Comparison of ENCODE assay signal across 13 cellular contexts in the genomic region with DNA sequence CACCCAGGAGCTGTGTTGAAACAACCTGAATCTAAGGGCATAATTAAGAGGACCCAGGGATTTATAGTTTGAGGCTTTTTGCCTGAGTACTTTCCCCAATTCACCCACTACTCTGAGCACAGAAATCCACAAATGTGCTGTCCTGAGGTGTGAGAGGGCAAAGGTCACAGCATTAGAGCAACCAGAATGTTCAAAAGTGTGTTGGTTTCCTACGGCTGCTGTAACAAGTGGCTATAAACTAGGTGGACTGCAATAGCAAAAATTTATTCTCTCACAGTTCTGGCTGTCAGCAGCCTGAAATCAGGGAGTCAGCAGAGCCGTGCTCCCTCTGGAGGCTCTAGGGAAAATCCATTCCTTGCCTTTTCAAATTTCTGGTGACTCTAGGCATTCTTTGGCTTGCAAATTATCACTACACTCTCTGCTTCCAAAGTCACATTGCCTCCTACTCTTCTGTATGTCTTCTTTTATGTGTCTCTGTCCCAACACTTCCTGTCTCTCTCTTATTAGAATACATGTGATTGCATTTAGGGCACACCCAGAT.
A peak's percentile ranks its signal among the peaks of the same experiment; 100 is the strongest.
DNase-seq lines count a peak whose midpoint lies in the region; ATAC-seq and TF ChIP-seq lines count a peak whose summit lies in the region.
"Had no signal": no experiment of that assay in that cellular context is flagged by ENCODE, and none has a peak within 500 bp of the region (broad histone marks: within the 10 kb centered on the region; RNA-seq: fewer than 3 reads in every experiment).

No MANE protein-coding gene starts in this region.

- H3K27me3 ChIP-seq in left ventricle myocardium inferior (ENCODE audit: low read depth) (no peaks in the 10 kb centered on the region), heart left ventricle (peaks cover 0 to 5% (median 0%) of the 10 kb centered on the region in 9 donors), upper lobe of right lung (no peaks in the 10 kb centered on the region), gastroesophageal sphincter (no peaks in the 10 kb centered on the region)

- TF ChIP-seq POLR2A in heart left ventricle (IDR thresholded peaks at IDR 0.05) (no peak), gastroesophageal sphincter (IDR thresholded peaks at IDR 0.05) (no peak)

- H3K9me3 Mint-ChIP-seq in CD14-positive monocyte: peaks cover 0 to 4% (median 0%) of the 10 kb centered on the region in 7 donors
- H3K9me3 Mint-ChIP-seq: IgD-negative memory B cell had no signal

- H3K36me3 ChIP-seq in left ventricle myocardium inferior (no peaks in the 10 kb centered on the region), heart left ventricle (no peaks in the 10 kb centered on the region), upper lobe of right lung (no peaks in the 10 kb centered on the region), gastroesophageal sphincter (no peaks in the 10 kb centered on the region)
- H3K36me3 ChIP-seq: lower lobe of right lung had no signal

- ATAC-seq in heart left ventricle (no peak), upper lobe of right lung (no peak), left colon (no peak), gastroesophageal sphincter (no peak)
- ATAC-seq: lower lobe of right lung had no signal

- no peak for DNase-seq in left ventricle myocardium inferior
- DNase-seq in heart left ventricle: no peak
- peak; percentile 34 to 64 for DNase-seq in foreskin fibroblast
- no peak for DNase-seq in upper lobe of right lung
- no peak for DNase-seq in left colon
- DNase-seq in CD14-positive monocyte (ENCODE audit: low spot score): no peak
- DNase-seq: ACHN; central memory CD4-positive, alpha-beta T cell; lower lobe of right lung; NCI-H2081 had no signal

- no peak for TF ChIP-seq EP300 in gastroesophageal sphincter (IDR thresholded peaks at IDR 0.05)

- intact Hi-C loops in left ventricle myocardium inferior (cut with micrococcal nuclease): no loop called here
- intact Hi-C loops in heart left ventricle (cut with DNase I): no loop called here
- intact Hi-C loops in upper lobe of right lung (cut with DNase I): no loop called here
- intact Hi-C loops in left colon (cut with DNase I, micrococcal nuclease): no loop called here
- intact Hi-C loops in CD14-positive monocyte (cut with micrococcal nuclease): no loop called here

- WGBS in heart left ventricle, 4 donors: 54 to 58% (median 56%) methylated on average over 2 of the region's 2 CpGs
- WGBS in gastroesophageal sphincter (ENCODE audit: low coverage in 1 of 2), 2 donors: 63 to 67% methylated on average over 1 to 2 of the region's 2 CpGs

- H3K9me3 ChIP-seq in left ventricle myocardium inferior (replicated peaks) (no peaks in the 10 kb centered on the region), heart left ventricle (no peaks in the 10 kb centered on the region), upper lobe of right lung (no peaks in the 10 kb centered on the region), gastroesophageal sphincter (no peaks in the 10 kb centered on the region)
- H3K9me3 ChIP-seq: lower lobe of right lung had no signal

- H3K4me1 Mint-ChIP-seq in CD14-positive monocyte: peaks cover 16% of the 10 kb centered on the region

- H3K27me3 Mint-ChIP-seq in CD14-positive monocyte (ENCODE audit: low read depth in 3 of 3): no peaks in the 10 kb centered on the region

- H3K4me1 ChIP-seq in left ventricle myocardium inferior (no peaks in the 10 kb centered on the region), heart left ventricle (peaks cover 0 to 12% (median 0%) of the 10 kb centered on the region in 12 donors), upper lobe of right lung (no peaks in the 10 kb centered on the region), gastroesophageal sphincter (no peaks in the 10 kb centered on the region)
- H3K4me1 ChIP-seq: lower lobe of right lung had no signal

- TF ChIP-seq CTCF in left ventricle myocardium inferior (IDR thresholded peaks at IDR 0.05; ENCODE audit: borderline replicate concordance) (peak; percentile 24), heart left ventricle (IDR thresholded peaks at IDR 0.05) (peak in 4 of 12 donors; percentile 12 to 28 (median 19)), WI38 (IDR thresholded peaks at IDR 0.05; ENCODE audit: low read depth, low read length) (peak; percentile 41; the same call in 1 of the 2 replicates), foreskin fibroblast (IDR thresholded peaks at IDR 0.05; ENCODE audit: low read depth, low read length) (peak; percentile 62), upper lobe of right lung (IDR thresholded peaks at IDR 0.05) (peak; percentile 16), gastroesophageal sphincter (IDR thresholded peaks at IDR 0.05) (peak in 1 of 4 experiments; percentile 12), CD14-positive monocyte (IDR thresholded peaks at IDR 0.05) (no peak)

- H3K4me3 Mint-ChIP-seq in CD14-positive monocyte: no peak overlapping the region

- no peak overlapping the region for H3K4me3 ChIP-seq in left ventricle myocardium inferior
- no peak overlapping the region for H3K4me3 ChIP-seq in heart left ventricle
- H3K4me3 ChIP-seq in WI38 (ENCODE audit: low read depth, low read length): no peak overlapping the region
- H3K4me3 ChIP-seq in foreskin fibroblast (ENCODE audit: low read depth in 1 of 2, low read length in 2 of 2): no peak overlapping the region
- no peak overlapping the region for H3K4me3 ChIP-seq in upper lobe of right lung
- H3K4me3 ChIP-seq in gastroesophageal sphincter: no peak overlapping the region
- H3K4me3 ChIP-seq: lower lobe of right lung had no signal

- no peaks in the 10 kb centered on the region for H3K36me3 Mint-ChIP-seq in CD14-positive monocyte

- H3K27ac Mint-ChIP-seq in CD14-positive monocyte: no peak overlapping the region

- H3K27ac ChIP-seq in left ventricle myocardium inferior (replicated peaks) (no peak overlapping the region), heart left ventricle (no peak overlapping the region), upper lobe of right lung (no peak overlapping the region), gastroesophageal sphincter (no peak overlapping the region)
- H3K27ac ChIP-seq: lower lobe of right lung had no signal

Comparison
In these comparisons a context has a peak if more than half of its experiments do, and no peak if none do; other contexts are left out.
1. DNase-seq: peak in foreskin fibroblast (2 of 2); none in left ventricle myocardium inferior (single experiment), heart left ventricle (0 of 5), upper lobe of right lung (single experiment), left colon (0 of 2) and CD14-positive monocyte (single experiment).